Comparison of ENCODE assay signal across 9 cellular contexts in genomic region chr11:120431633-120432032, GRCh38.
DNase-seq lines count a peak whose midpoint lies in the region; ATAC-seq and TF ChIP-seq lines count a peak whose summit lies in the region.
"Had no signal": no experiment of that assay in that cellular context is flagged by ENCODE, and none has a peak within 500 bp of the region (broad histone marks: within the 10 kb centered on the region; RNA-seq: fewer than 3 reads in every experiment).

No MANE protein-coding gene starts in this region.

- ATAC-seq in GM18858 (IDR thresholded peaks at IDR 0.05; ENCODE audit: unreplicated experiment): no peak

- H3K27me3 Mint-ChIP-seq in Calu3 (ENCODE audit: unreplicated experiment): no peaks in the 10 kb centered on the region
- no peaks in the 10 kb centered on the region for H3K27me3 Mint-ChIP-seq in activated CD4-positive, alpha-beta T cell treated with anti-CD3 and anti-CD28 coated beads, Interleukin-2, amount 10 ng/mL, durations not matched to agents 7 days and 5 days
- H3K27me3 Mint-ChIP-seq: naive B cell had no signal

- BruUV-seq in Calu3 (replicated peaks; lab: Mats Ljungman, UMichigan) (no TSS peak), mammary epithelial cell (replicated peaks; lab: Mats Ljungman, UMichigan) (no TSS peak)

- dilution Hi-C loops in mammary epithelial cell (cut with HindIII; ENCODE audit: low sequenced_read_pairs): loop anchor here (5.0 kb wide), 1 partner anchor 76 kb away; no protein-coding TSS in a partner anchor

- peaks cover 12% of the 10 kb centered on the region for H3K4me1 ChIP-seq in mammary epithelial cell (ENCODE audit: insufficient read depth, low read length)
- no peaks in the 10 kb centered on the region for H3K4me1 ChIP-seq in mesodermal cell (ENCODE audit: control insufficient read depth, insufficient read depth, low read length, poor library complexity, severe bottlenecking)
- no peaks in the 10 kb centered on the region for H3K4me1 ChIP-seq in prostate gland (replicated peaks)

- H2AFZ ChIP-seq in mammary epithelial cell (ENCODE audit: low read depth, low read length): peak overlapping the region; percentile 58

- no peak for DNase-seq in Calu3
- peak; percentile 6 for DNase-seq in Jurkat, Clone E6-1 (ENCODE audit: low read depth, low spot score)
- DNase-seq in mammary epithelial cell: no peak
- no peak for DNase-seq in prostate gland (ENCODE audit: low spot score)
- DNase-seq in NCI-H1092 (lab: John Stamatoyannopoulos, UW): no peak
- DNase-seq in activated CD4-positive, alpha-beta T cell treated with anti-CD3 and anti-CD28 coated beads, Interleukin-2, amount 10 ng/mL, durations not matched to agents 7 days and 5 days: no peak
- DNase-seq: naive B cell had no signal

- TF ChIP-seq CTCF in Calu3 (IDR thresholded peaks at IDR 0.05; ENCODE audit: unreplicated experiment) (no peak), mammary epithelial cell (conservative IDR thresholded peaks at IDR 0.05 in 1 of 2, IDR thresholded peaks at IDR 0.05 in 1 of 2; ENCODE audit: extremely low read depth in 1 of 2, insufficient read depth in 1 of 2, low read depth in 1 of 2, low read length in 2 of 2) (peak; percentile 40 to 47), prostate gland (IDR thresholded peaks at IDR 0.05) (no peak)

- H4K20me1 ChIP-seq in mammary epithelial cell (ENCODE audit: insufficient read depth, low read length): no peaks in the 10 kb centered on the region

- H3K27ac Mint-ChIP-seq in Calu3 (ENCODE audit: unreplicated experiment): peak overlapping the region; percentile 82
- no peak overlapping the region for H3K27ac Mint-ChIP-seq in activated CD4-positive, alpha-beta T cell treated with anti-CD3 and anti-CD28 coated beads, Interleukin-2, amount 10 ng/mL, durations not matched to agents 7 days and 5 days

- H3K27me3 ChIP-seq in mammary epithelial cell (ENCODE audit: insufficient read depth, low read length) (no peaks in the 10 kb centered on the region), prostate gland (replicated peaks; ENCODE audit: insufficient read depth) (no peaks in the 10 kb centered on the region)

- peak overlapping the region; percentile 48 for H3K9ac ChIP-seq in mammary epithelial cell (ENCODE audit: insufficient read depth, low read length)

- intact Hi-C loops in Calu3 (cut with micrococcal nuclease; ENCODE audit: unreplicated experiment): loop anchor here (2.0 kb wide), 2 partner anchors 31 to 95 kb away; partner anchors contain the start of gene ARHGEF12
- intact Hi-C loops in mammary epithelial cell (cut with micrococcal nuclease): loop anchor here (1.0 to 10.0 kb wide), 2 partner anchors 95 to 197 kb away; partner anchors contain the start of gene ARHGEF12
- intact Hi-C loops in prostate gland (cut with DNase I): loop anchor here (5.0 kb wide), 1 partner anchor 94 kb away; the partner anchor contains the start of gene ARHGEF12

- POLR2A ChIA-PET in activated CD4-positive, alpha-beta T cell treated with anti-CD3 and anti-CD28 coated beads, Interleukin-2, amount 10 ng/mL, durations not matched to agents 7 days and 5 days (lab: Charles Lee): no interaction called here

- no peaks in the 10 kb centered on the region for H3K9me3 Mint-ChIP-seq in Calu3 (ENCODE audit: low read depth, unreplicated experiment)
- no peaks in the 10 kb centered on the region for H3K9me3 Mint-ChIP-seq in activated CD4-positive, alpha-beta T cell treated with anti-CD3 and anti-CD28 coated beads, Interleukin-2, amount 10 ng/mL, durations not matched to agents 7 days and 5 days
- H3K9me3 Mint-ChIP-seq: naive B cell had no signal

- no peaks in the 10 kb centered on the region for H3K79me2 ChIP-seq in mammary epithelial cell (ENCODE audit: insufficient read depth, low read length)

- TF ChIP-seq POLR2A in prostate gland (IDR thresholded peaks at IDR 0.05): no peak

- in situ Hi-C loops in mammary epithelial cell (cut with MboI; ENCODE audit: low sequenced_read_pairs in 2 of 2): loop anchor here in 1 of 2 donors (25.0 kb wide), 1 partner anchor 94 kb away; the partner anchor contains the start of genes ARHGEF12 and TLCD5

- no peak overlapping the region for H3K4me3 ChIP-seq in Jurkat, Clone E6-1 (ENCODE audit: low read length)
- H3K4me3 ChIP-seq in mammary epithelial cell (replicated peaks in 1 of 3; ENCODE audit: insufficient read depth in 1 of 3, low read depth in 2 of 3, low read length in 3 of 3) (no peak overlapping the region), mesodermal cell (ENCODE audit: extremely low read depth, insufficient read depth, low read length, poor library complexity, severe bottlenecking) (no peak overlapping the region), prostate gland (no peak overlapping the region)

- peaks cover 17% of the 10 kb centered on the region for H3K36me3 Mint-ChIP-seq in Calu3 (ENCODE audit: insufficient read depth, unreplicated experiment)
- no peaks in the 10 kb centered on the region for H3K36me3 Mint-ChIP-seq in activated CD4-positive, alpha-beta T cell treated with anti-CD3 and anti-CD28 coated beads, Interleukin-2, amount 10 ng/mL, durations not matched to agents 7 days and 5 days (ENCODE audit: low read depth)

- H3K9me3 ChIP-seq in mammary epithelial cell (replicated peaks; ENCODE audit: insufficient read depth, low read length) (no peaks in the 10 kb centered on the region), mesodermal cell (ENCODE audit: control insufficient read depth, low read length) (no peaks in the 10 kb centered on the region), prostate gland (no peaks in the 10 kb centered on the region)

- peak overlapping the region; percentile 71 for H3K27ac ChIP-seq in mammary epithelial cell (ENCODE audit: insufficient read depth, low read depth, low read length)
- H3K27ac ChIP-seq in mesodermal cell (ENCODE audit: low read depth, low read length, severe bottlenecking): peak overlapping the region; percentile 93
- peak overlapping the region in 1 of 2 donors; percentile 9 for H3K27ac ChIP-seq in prostate gland

- CTCF ChIA-PET in Calu3 (lab: Charles Lee) (interaction anchor here (0.5 kb wide), 1 partner anchor 125 kb away, joined by 3 read pairs; no protein-coding TSS in a partner anchor), mammary epithelial cell (lab: Charles Lee; ENCODE audit: low non-redundant PET) (interaction anchor here (0.6 to 0.7 kb wide), 2 partner anchors 58 to 825 kb away, joined by 4 to 5 read pairs; no protein-coding TSS in a partner anchor)
- CTCF ChIA-PET in activated CD4-positive, alpha-beta T cell treated with anti-CD3 and anti-CD28 coated beads, Interleukin-2, amount 10 ng/mL, durations not matched to agents 7 days and 5 days (lab: Charles Lee): no interaction called here

- no peak overlapping the region for H3K4me3 Mint-ChIP-seq in Calu3 (ENCODE audit: low read depth, unreplicated experiment)
- H3K4me3 Mint-ChIP-seq in activated CD4-positive, alpha-beta T cell treated with anti-CD3 and anti-CD28 coated beads, Interleukin-2, amount 10 ng/mL, durations not matched to agents 7 days and 5 days: no peak overlapping the region
- H3K4me3 Mint-ChIP-seq: naive B cell had no signal

- peaks cover 23% of the 10 kb centered on the region for H3K4me1 Mint-ChIP-seq in Calu3 (ENCODE audit: low read depth, unreplicated experiment)
- peaks cover 13% of the 10 kb centered on the region for H3K4me1 Mint-ChIP-seq in activated CD4-positive, alpha-beta T cell treated with anti-CD3 and anti-CD28 coated beads, Interleukin-2, amount 10 ng/mL, durations not matched to agents 7 days and 5 days
- H3K4me1 Mint-ChIP-seq: naive B cell had no signal

- H3K36me3 ChIP-seq in mammary epithelial cell (ENCODE audit: insufficient read depth, low read length): peaks cover 2% of the 10 kb centered on the region
- peaks cover 46% of the 10 kb centered on the region for H3K36me3 ChIP-seq in mesodermal cell (ENCODE audit: control insufficient read depth, insufficient read depth, low read length)
- H3K36me3 ChIP-seq in prostate gland: no peaks in the 10 kb centered on the region

- WGBS in mammary epithelial cell (ENCODE audit: low coverage, missing lambda C conversion rate): 56% methylated on average over 3 of the region's 3 CpGs
- 90% methylated on average over 2 of the region's 3 CpGs; no CpG with 5 or more reads in 1 of the 2 experiments for WGBS in mesodermal cell (ENCODE audit: insufficient coverage in 2 of 2), 2 experiments
- WGBS in prostate gland: 87% methylated on average over 3 of the region's 3 CpGs

- peak overlapping the region; percentile 74 for H3K4me2 ChIP-seq in mammary epithelial cell (ENCODE audit: insufficient read depth, low read depth, low read length)

Comparison
In these comparisons a context has a peak if more than half of its experiments do, and no peak if none do; other contexts are left out.
1. CTCF ChIP-seq: peak in mammary epithelial cell (2 of 2); none in Calu3 (single experiment) and prostate gland (0 of 4).